Comparison of ENCODE assay signal across 27 cellular contexts in the genomic region with DNA sequence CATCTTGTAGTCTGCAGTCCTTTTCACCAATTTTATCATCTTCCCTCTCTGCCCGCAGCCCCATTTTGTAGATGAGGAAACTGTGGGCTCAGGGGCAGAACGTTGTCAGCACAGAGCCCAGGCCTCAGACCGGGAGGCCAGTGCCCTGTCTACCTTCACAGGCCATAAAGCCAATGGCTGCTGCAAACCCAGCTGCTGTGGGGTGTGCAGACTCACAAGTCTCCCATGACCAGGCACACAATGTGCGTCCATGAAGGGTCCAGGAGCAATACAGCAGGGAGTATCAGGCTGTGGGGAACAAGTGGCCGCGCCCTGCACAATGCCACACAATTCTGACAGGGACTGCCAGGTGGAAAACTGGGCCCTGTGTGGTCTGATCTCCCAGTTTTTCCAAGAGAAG.
"Had no signal": no experiment of that assay in that cellular context is flagged by ENCODE, and none has a peak within 500 bp of the region (broad histone marks: within the 10 kb centered on the region; RNA-seq: fewer than 3 reads in every experiment).

No MANE protein-coding gene starts in this region.

- ATAC-seq: naive thymus-derived CD4-positive, alpha-beta T cell; natural killer cell; right lobe of liver; stimulated activated memory B cell treated with anti-CD40 and anti-IgM and Interleukin-4, amounts not matched to agents 10 μg/mL and 1 μg/mL and 100 μg/mL, for 72 hours; stimulated activated naive CD8-positive, alpha-beta T cell treated with anti-CD3 and anti-CD28 coated beads, Interleukin-15, Interleukin-2, amounts not matched to agents 100 U/mL and 50 U/mL, for 24 hours had no signal

- H3K4me3 ChIP-seq: neural progenitor cell, ovary, prostate gland, right atrium auricular region, right lobe of liver, skin epidermis, smooth muscle cell, spleen, stomach, testis, tibial artery, upper lobe of left lung, vagina had no signal

- H3K27me3 ChIP-seq: neural progenitor cell, ovary, right atrium auricular region, right lobe of liver, testis, upper lobe of left lung, vagina had no signal

- H3K4me1 ChIP-seq: neural progenitor cell, parathyroid adenoma, prostate gland, right atrium auricular region, right lobe of liver, spleen, stomach, testis, tibial artery, upper lobe of left lung, vagina had no signal

- H3K9me3 ChIP-seq: ovary, prostate gland, right atrium auricular region, right lobe of liver, testis, tibial artery, upper lobe of left lung, vagina had no signal

- H3K36me3 ChIP-seq: neural progenitor cell, ovary, prostate gland, right atrium auricular region, right lobe of liver, spleen, stomach, tibial artery, upper lobe of left lung, vagina had no signal

- H3K27ac ChIP-seq: neural progenitor cell, ovary, parathyroid adenoma, prostate gland, right atrium auricular region, right lobe of liver, skin epidermis, spleen, stomach, testis, tibial artery, upper lobe of left lung, vagina had no signal

- DNase-seq: naive thymus-derived CD4-positive, alpha-beta T cell; natural killer cell; occipital lobe; ovary; retina; spleen; stimulated activated CD4-positive, alpha-beta T cell treated with anti-CD3 and anti-CD28 coated beads, Interleukin-12 subunit alpha, Interleukin-12 subunit beta, amount 100 ng/mL, for 4 hours; stimulated activated CD4-positive, alpha-beta T cell treated with anti-CD3 and anti-CD28 coated beads, Interleukin-1b, Interleukin-23, amount 100 ng/mL, for 48 hours; stimulated activated CD4-positive, alpha-beta T cell treated with anti-CD3 and anti-CD28 coated beads, Interleukin-4, amount 100 ng/mL, for 1 hour; stimulated activated CD4-positive, alpha-beta T cell treated with anti-CD3 and anti-CD28 coated beads, Interleukin-4, amount 100 ng/mL, for 4 hours; stimulated activated CD8-positive, alpha-beta memory T cell treated with anti-CD3 and anti-CD28 coated beads, Interleukin-4, amount 100 ng/mL, for 48 hours; stimulated activated naive CD4-positive, alpha-beta T cell; stimulated activated naive CD8-positive, alpha-beta T cell treated with anti-CD3 and anti-CD28 coated beads, Interleukin-15, Interleukin-2, amounts not matched to agents 100 U/mL and 50 U/mL, for 24 hours; stomach; trophoblast cell; upper lobe of left lung had no signal
